1 cellular context compared by ENCODE assay signal in genomic region chr15:64213646-64214045, GRCh38.
A peak's percentile ranks its signal among the peaks of the same experiment; 100 is the strongest.
TF ChIP-seq lines count a peak whose summit lies in the region.

No MANE protein-coding gene starts in this region.

TF ChIP-seq in HEK293, 187 proteins besides CTCF, POLR2A, EP300 and RAD21 (continued from another document):
- TF ChIP-seq PRDM2 (tag by site-specific recombination; IDR thresholded peaks at IDR 0.05; ENCODE audit: borderline replicate concordance) (no peak), GLIS1 (tag by site-specific recombination; IDR thresholded peaks at IDR 0.05) (no peak), ZNF426 (tag by site-specific recombination; IDR thresholded peaks at IDR 0.05) (no peak), ZFP69B (tag by site-specific recombination; IDR thresholded peaks at IDR 0.05) (no peak), PRDM4 (tag by site-specific recombination; IDR thresholded peaks at IDR 0.05) (peak; percentile 78), ZBTB44 (tag by site-specific recombination; IDR thresholded peaks at IDR 0.05) (peak; percentile 85), PRDM6 (tag by site-specific recombination; IDR thresholded peaks at IDR 0.05) (peak; percentile 96), ZBTB21 (tag by site-specific recombination; IDR thresholded peaks at IDR 0.05) (no peak), ZBTB26 (tag by site-specific recombination; optimal IDR thresholded peaks at IDR 0.05) (no peak), ZNF366 (tag by site-specific recombination; conservative IDR thresholded peaks at IDR 0.05) (peak; percentile 51), ZNF2 (tag by site-specific recombination; IDR thresholded peaks at IDR 0.05) (no peak), ZNF501 (tag by site-specific recombination; IDR thresholded peaks at IDR 0.05) (no peak), ZBTB8A (tag by site-specific recombination; IDR thresholded peaks at IDR 0.05) (peak; percentile 21; the same call in 1 of the 2 replicates), ZNF24 (tag by site-specific recombination; IDR thresholded peaks at IDR 0.05) (no peak), KLF10 (tag by site-specific recombination; IDR thresholded peaks at IDR 0.05) (no peak), HOXC10 (CRISPR knock-in tag; IDR thresholded peaks at IDR 0.05) (no peak), BCL11B (tag by site-specific recombination; IDR thresholded peaks at IDR 0.05; ENCODE audit: low read depth) (0 out of 2 replicates have a peak, but pooled peaks have one; percentile 64), KLF8 (tag by site-specific recombination; IDR thresholded peaks at IDR 0.05) (0 out of 2 replicates have a peak, but pooled peaks have one; percentile 33), ZNF548 (tag by site-specific recombination; IDR thresholded peaks at IDR 0.05) (no peak), ZNF335 (tag by site-specific recombination; conservative IDR thresholded peaks at IDR 0.05) (no peak), YY1 (tag by site-specific recombination; IDR thresholded peaks at IDR 0.05) (no peak), ZNF169 (tag by site-specific recombination; IDR thresholded peaks at IDR 0.05) (no peak), FEZF1 (tag by site-specific recombination; IDR thresholded peaks at IDR 0.05) (peak; percentile 80), ZNF585B (tag by site-specific recombination; IDR thresholded peaks at IDR 0.05) (no peak), SCRT1 (tag by site-specific recombination; IDR thresholded peaks at IDR 0.05; ENCODE audit: borderline replicate concordance) (peak; percentile 69; the same call in 1 of the 2 replicates), KLF16 (tag by site-specific recombination; IDR thresholded peaks at IDR 0.05) (no peak), WT1 (tag by site-specific recombination; IDR thresholded peaks at IDR 0.05) (peak; percentile 57; the same call in 1 of the 2 replicates), IKZF3 (tag by site-specific recombination; IDR thresholded peaks at IDR 0.05) (peak; percentile 38; the same call in 1 of the 2 replicates), ZNF645 (tag by site-specific recombination; IDR thresholded peaks at IDR 0.05) (no peak), ZNF561 (tag by site-specific recombination; IDR thresholded peaks at IDR 0.05; ENCODE audit: borderline replicate concordance) (peak; percentile 61; the same call in 1 of the 2 replicates), ZEB2 (tag by site-specific recombination; IDR thresholded peaks at IDR 0.05) (peak; percentile 49; the same call in 1 of the 2 replicates), SCRT2 (tag by site-specific recombination; IDR thresholded peaks at IDR 0.05) (no peak), ZNF529 (tag by site-specific recombination; IDR thresholded peaks at IDR 0.05; ENCODE audit: insufficient replicate concordance) (no peak), ZNF292 (tag by site-specific recombination; IDR thresholded peaks at IDR 0.05; ENCODE audit: borderline replicate concordance, low read depth) (no peak), ZNF48 (tag by site-specific recombination; IDR thresholded peaks at IDR 0.05) (no peak), ZNF37A (tag by site-specific recombination; IDR thresholded peaks at IDR 0.05) (no peak), ZNF777 (tag by site-specific recombination; IDR thresholded peaks at IDR 0.05; ENCODE audit: borderline replicate concordance) (no peak), ZNF776 (tag by site-specific recombination; IDR thresholded peaks at IDR 0.05; ENCODE audit: borderline replicate concordance) (no peak), ZNF10 (tag by site-specific recombination; IDR thresholded peaks at IDR 0.05) (no peak), ZNF114 (tag by site-specific recombination; IDR thresholded peaks at IDR 0.05) (no peak), ZXDB (tag by site-specific recombination; IDR thresholded peaks at IDR 0.05) (peak; percentile 65), ZNF843 (tag by site-specific recombination; IDR thresholded peaks at IDR 0.05) (peak; percentile 73; the same call in 1 of the 2 replicates), ZNF692 (tag by site-specific recombination; IDR thresholded peaks at IDR 0.05) (no peak), ZFP3 (tag by site-specific recombination; IDR thresholded peaks at IDR 0.05; ENCODE audit: low read depth) (no peak), AEBP2 (tag by site-specific recombination; IDR thresholded peaks at IDR 0.05; ENCODE audit: borderline replicate concordance) (no peak)
